ENCODE assay signal across 1 cellular context in genomic region chr11:21894492-21894891, GRCh38.
A peak's percentile ranks its signal among the peaks of the same experiment; 100 is the strongest.
TF ChIP-seq lines count a peak whose summit lies in the region.

No MANE protein-coding gene starts in this region.

TF ChIP-seq in SK-N-SH, 30 proteins besides CTCF, POLR2A, EP300 and RAD21 (continued from another document):
- TF ChIP-seq, protein P1, sequence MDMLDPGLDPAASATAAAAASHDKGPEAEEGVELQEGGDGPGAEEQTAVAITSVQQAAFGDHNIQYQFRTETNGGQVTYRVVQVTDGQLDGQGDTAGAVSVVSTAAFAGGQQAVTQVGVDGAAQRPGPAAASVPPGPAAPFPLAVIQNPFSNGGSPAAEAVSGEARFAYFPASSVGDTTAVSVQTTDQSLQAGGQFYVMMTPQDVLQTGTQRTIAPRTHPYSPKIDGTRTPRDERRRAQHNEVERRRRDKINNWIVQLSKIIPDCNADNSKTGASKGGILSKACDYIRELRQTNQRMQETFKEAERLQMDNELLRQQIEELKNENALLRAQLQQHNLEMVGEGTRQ (IDR thresholded peaks at IDR 0.05; ENCODE audit: borderline replicate concordance, low read depth, low read length): no peak
- peak; percentile 92 for TF ChIP-seq FOXJ3 (CRISPR knock-in tag; IDR thresholded peaks at IDR 0.05)
- TF ChIP-seq SMC3 (IDR thresholded peaks at IDR 0.05; ENCODE audit: low read depth, low read length): no peak
- TF ChIP-seq RFX5 (IDR thresholded peaks at IDR 0.05; ENCODE audit: low read length): no peak
- peak; percentile 56 for TF ChIP-seq CHD2 (IDR thresholded peaks at IDR 0.05; ENCODE audit: low read length, partially characterized antibody)
- TF ChIP-seq, protein P2, sequence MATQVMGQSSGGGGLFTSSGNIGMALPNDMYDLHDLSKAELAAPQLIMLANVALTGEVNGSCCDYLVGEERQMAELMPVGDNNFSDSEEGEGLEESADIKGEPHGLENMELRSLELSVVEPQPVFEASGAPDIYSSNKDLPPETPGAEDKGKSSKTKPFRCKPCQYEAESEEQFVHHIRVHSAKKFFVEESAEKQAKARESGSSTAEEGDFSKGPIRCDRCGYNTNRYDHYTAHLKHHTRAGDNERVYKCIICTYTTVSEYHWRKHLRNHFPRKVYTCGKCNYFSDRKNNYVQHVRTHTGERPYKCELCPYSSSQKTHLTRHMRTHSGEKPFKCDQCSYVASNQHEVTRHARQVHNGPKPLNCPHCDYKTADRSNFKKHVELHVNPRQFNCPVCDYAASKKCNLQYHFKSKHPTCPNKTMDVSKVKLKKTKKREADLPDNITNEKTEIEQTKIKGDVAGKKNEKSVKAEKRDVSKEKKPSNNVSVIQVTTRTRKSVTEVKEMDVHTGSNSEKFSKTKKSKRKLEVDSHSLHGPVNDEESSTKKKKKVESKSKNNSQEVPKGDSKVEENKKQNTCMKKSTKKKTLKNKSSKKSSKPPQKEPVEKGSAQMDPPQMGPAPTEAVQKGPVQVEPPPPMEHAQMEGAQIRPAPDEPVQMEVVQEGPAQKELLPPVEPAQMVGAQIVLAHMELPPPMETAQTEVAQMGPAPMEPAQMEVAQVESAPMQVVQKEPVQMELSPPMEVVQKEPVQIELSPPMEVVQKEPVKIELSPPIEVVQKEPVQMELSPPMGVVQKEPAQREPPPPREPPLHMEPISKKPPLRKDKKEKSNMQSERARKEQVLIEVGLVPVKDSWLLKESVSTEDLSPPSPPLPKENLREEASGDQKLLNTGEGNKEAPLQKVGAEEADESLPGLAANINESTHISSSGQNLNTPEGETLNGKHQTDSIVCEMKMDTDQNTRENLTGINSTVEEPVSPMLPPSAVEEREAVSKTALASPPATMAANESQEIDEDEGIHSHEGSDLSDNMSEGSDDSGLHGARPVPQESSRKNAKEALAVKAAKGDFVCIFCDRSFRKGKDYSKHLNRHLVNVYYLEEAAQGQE (IDR thresholded peaks at IDR 0.05; ENCODE audit: low read depth, low read length): no peak
- no peak for TF ChIP-seq POLR2AphosphoS5 (IDR thresholded peaks at IDR 0.05; ENCODE audit: low read depth, low read length)
